ENCODE assay signal across 26 cellular contexts in genomic region chr6:15779726-15780125, GRCh38.
"Had no signal": no experiment of that assay in that cellular context is flagged by ENCODE, and none has a peak within 500 bp of the region (broad histone marks: within the 10 kb centered on the region; RNA-seq: fewer than 3 reads in every experiment).

No MANE protein-coding gene starts in this region.

- H3K27me3 Mint-ChIP-seq: stimulated activated naive CD8-positive, alpha-beta T cell treated with anti-CD3 and anti-CD28 coated beads, Interleukin-15, amount 100 ng/mL, for 72 hours had no signal

- H3K36me3 Mint-ChIP-seq: naive thymus-derived CD4-positive, alpha-beta T cell had no signal

- ATAC-seq: left cardiac atrium; left lung; naive thymus-derived CD4-positive, alpha-beta T cell; sciatic nerve; stimulated activated naive CD8-positive, alpha-beta T cell treated with anti-CD3 and anti-CD28 coated beads, Interleukin-15, amount 100 ng/mL, for 72 hours; upper lobe of right lung had no signal

- H3K27ac Mint-ChIP-seq: naive thymus-derived CD4-positive, alpha-beta T cell; nephron; stimulated activated naive CD8-positive, alpha-beta T cell treated with anti-CD3 and anti-CD28 coated beads, Interleukin-15, amount 100 ng/mL, for 72 hours had no signal

- H3K4me3 ChIP-seq: dorsolateral prefrontal cortex, left lung, prostate gland, right atrium auricular region, smooth muscle cell, suprapubic skin, transverse colon, upper lobe of right lung, uterus had no signal

- H3K27ac ChIP-seq: dorsolateral prefrontal cortex, left lung, prostate gland, right atrium auricular region, suprapubic skin, transverse colon, upper lobe of right lung, uterus had no signal

- H3K27me3 ChIP-seq: left lung, right atrium auricular region, suprapubic skin, transverse colon, upper lobe of right lung, uterus had no signal

- DNase-seq: dorsolateral prefrontal cortex; effector CD4-positive, alpha-beta T cell; head of caudate nucleus; left cardiac atrium; left lung; mesenchymal stem cell; midbrain; naive thymus-derived CD4-positive, alpha-beta T cell; nucleus accumbens; stimulated activated CD4-positive, alpha-beta T cell treated with anti-CD3 and anti-CD28 coated beads, Interleukin-12 subunit alpha, Interleukin-12 subunit beta, amount 100 ng/mL, for 4 hours; stimulated activated CD4-positive, alpha-beta T cell treated with anti-CD3 and anti-CD28 coated beads, Interleukin-1b, Interleukin-23, amount 100 ng/mL, for 48 hours; stimulated activated CD4-positive, alpha-beta T cell treated with anti-CD3 and anti-CD28 coated beads, Interleukin-4, amount 100 ng/mL, for 1 hour; stimulated activated CD8-positive, alpha-beta memory T cell treated with anti-CD3 and anti-CD28 coated beads, Interleukin-4, amount 100 ng/mL, for 48 hours; stimulated activated naive CD4-positive, alpha-beta T cell; stimulated activated naive CD8-positive, alpha-beta T cell treated with anti-CD3 and anti-CD28 coated beads, Interleukin-15, amount 100 ng/mL, for 72 hours; transverse colon; upper lobe of right lung; uterus had no signal

- H3K36me3 ChIP-seq: left lung, prostate gland, right atrium auricular region, suprapubic skin, transverse colon, upper lobe of right lung, uterus had no signal

- H3K9me3 ChIP-seq: left lung, prostate gland, right atrium auricular region, suprapubic skin, transverse colon, upper lobe of right lung, uterus had no signal

- H3K4me1 ChIP-seq: left lung, prostate gland, right atrium auricular region, suprapubic skin, upper lobe of right lung, uterus had no signal

- H3K9me3 Mint-ChIP-seq: nephron; stimulated activated naive CD8-positive, alpha-beta T cell treated with anti-CD3 and anti-CD28 coated beads, Interleukin-15, amount 100 ng/mL, for 72 hours had no signal

- H3K4me1 Mint-ChIP-seq: nephron had no signal

- H3K4me2 ChIP-seq: smooth muscle cell had no signal

- H3K4me3 Mint-ChIP-seq: naive thymus-derived CD4-positive, alpha-beta T cell; nephron; stimulated activated naive CD8-positive, alpha-beta T cell treated with anti-CD3 and anti-CD28 coated beads, Interleukin-15, amount 100 ng/mL, for 72 hours had no signal

- FAIRE-seq: frontal cortex, islet of Langerhans had no signal
